Comparison of ENCODE assay signal across 26 cellular contexts in the genomic region with DNA sequence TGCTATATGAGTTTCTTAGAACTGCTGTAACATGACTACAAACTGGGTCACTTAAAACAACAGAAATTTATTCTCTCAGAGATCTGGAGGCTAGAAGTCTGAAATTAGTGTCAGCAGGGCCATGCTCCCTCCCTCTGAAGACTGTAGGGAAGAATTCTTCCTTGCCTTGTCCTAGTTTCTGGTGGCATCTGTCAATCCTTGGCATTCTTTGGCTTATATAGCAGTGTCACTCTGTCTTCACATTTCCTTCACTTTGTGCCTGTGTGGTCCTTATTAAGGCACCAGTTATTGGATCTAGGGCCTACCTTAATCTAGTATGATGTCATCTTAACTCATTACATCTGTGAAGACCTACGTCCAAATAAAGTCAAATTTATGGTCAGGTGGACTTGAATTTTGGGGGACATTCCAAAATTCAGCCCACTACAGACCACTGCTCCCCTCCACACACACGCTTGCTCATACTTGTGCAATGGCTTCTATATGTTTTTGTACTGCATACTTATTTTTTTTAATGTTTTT. TPM values are rescaled to one million over a fixed set of nuclear protein-coding genes. Genes with fewer than 3 reads are reported as not detected.
DNase-seq lines count a peak whose midpoint lies in the region; ATAC-seq and TF ChIP-seq lines count a peak whose summit lies in the region.
"Had no signal": no experiment of that assay in that cellular context is flagged by ENCODE, and none has a peak within 500 bp of the region (broad histone marks: within the 10 kb centered on the region; RNA-seq: fewer than 3 reads in every experiment).

No MANE protein-coding gene starts in this region.

- H3K27ac Mint-ChIP-seq in natural killer cell (peak overlapping the region; percentile 61 to 72), memory B cell (peak overlapping the region; percentile 79), type B pancreatic cell (peak overlapping the region; percentile 84)
- peak overlapping the region in 1 of 2 donors; percentile 42 for H3K27ac Mint-ChIP-seq in natural killer cell treated with Interleukin-12 subunit alpha and Interleukin-12 subunit beta and Interleukin-15 and Interleukin-18, amount 100 ng/mL, for 72 hours
- peak overlapping the region; percentile 0 for H3K27ac Mint-ChIP-seq in activated T-helper 2 cell treated with anti-CD3 and anti-CD28 coated beads, Interferon-gamma antibody, Interleukin-2, Interleukin-4, amounts not matched to agents 10 μg/mL and 5 μg/mL and 100 μg/mL, durations not matched to agents 14 hours and 24 hours and 36 hours

- peaks cover 68 to 78% of the 10 kb centered on the region in 2 donors for H3K4me1 Mint-ChIP-seq in natural killer cell
- H3K4me1 Mint-ChIP-seq in natural killer cell treated with Interleukin-12 subunit alpha and Interleukin-12 subunit beta and Interleukin-15 and Interleukin-18, amount 100 ng/mL, for 72 hours (ENCODE audit: low read depth in 2 of 2): peaks cover 44 to 57% of the 10 kb centered on the region in 2 donors
- peaks cover 34% of the 10 kb centered on the region for H3K4me1 Mint-ChIP-seq in activated T-helper 2 cell treated with anti-CD3 and anti-CD28 coated beads, Interferon-gamma antibody, Interleukin-2, Interleukin-4, amounts not matched to agents 10 μg/mL and 5 μg/mL and 100 μg/mL, durations not matched to agents 14 hours and 24 hours and 36 hours (ENCODE audit: low read depth)
- peaks cover 43% of the 10 kb centered on the region for H3K4me1 Mint-ChIP-seq in memory B cell
- peaks cover 39% of the 10 kb centered on the region for H3K4me1 Mint-ChIP-seq in type B pancreatic cell (ENCODE audit: unreplicated experiment)

- no peak overlapping the region for H3K4me3 ChIP-seq in gastrocnemius medialis
- H3K4me3 ChIP-seq: BLaER1 treated with 17β-estradiol and CSF1 and Interleukin-3, amounts not matched to agents 10 nM and 100 nM; esophagus squamous epithelium; sigmoid colon; suprapubic skin; uterus had no signal

- H3K27ac ChIP-seq in gastrocnemius medialis: peak overlapping the region in 1 of 4 donors; percentile 20
- H3K27ac ChIP-seq: BLaER1 treated with 17β-estradiol and CSF1 and Interleukin-3, amounts not matched to agents 10 nM and 100 nM; esophagus squamous epithelium; parathyroid adenoma; sigmoid colon; uterus had no signal

- in situ Hi-C loops in gastrocnemius medialis (cut with MboI; ENCODE audit: low sequenced_read_pairs in 4 of 4): loop anchor here in 1 of 4 donors (10.0 kb wide), 1 partner anchor 91 kb away; no protein-coding TSS in a partner anchor

- DNase-seq in natural killer cell (no peak), memory B cell (ENCODE audit: low spot score in 2 of 2) (no peak), type B pancreatic cell (ENCODE audit: extremely low spot score, unreplicated experiment) (no peak), gastrocnemius medialis (no peak), HK-2 (ENCODE audit: unreplicated experiment) (no peak)
- DNase-seq in natural killer cell treated with Interleukin-12 subunit alpha and Interleukin-12 subunit beta and Interleukin-15 and Interleukin-18, amount 100 ng/mL, for 72 hours (ENCODE audit: low spot score): no peak
- DNase-seq in activated T-helper 2 cell treated with anti-CD3 and anti-CD28 coated beads, Interferon-gamma antibody, Interleukin-2, Interleukin-4, amounts not matched to agents 10 μg/mL and 5 μg/mL and 100 μg/mL, durations not matched to agents 14 hours and 24 hours and 36 hours (ENCODE audit: low spot score): no peak
- DNase-seq: ACHN; activated naive CD4-positive, alpha-beta T cell treated with anti-CD3 and anti-CD28 coated beads, Interleukin-2, amount 50 U/mL, for 16 hours; activated T-cell treated with anti-CD3 and anti-CD28 coated beads, Interleukin-2, amount 50 U/mL, for 48 hours; effector CD8-positive, alpha-beta T cell; esophagus squamous epithelium; Kasumi-1; kidney glomerular epithelial cell; NCI-H187; NCI-H2227 treated with DMSO at 0.1 percent for 48 hours; NCI-H774; sigmoid colon; SK-N-SH; uterus had no signal

- ATAC-seq in natural killer cell (no peak), memory B cell (ENCODE audit: low read depth) (no peak), HG02973 (IDR thresholded peaks at IDR 0.05; ENCODE audit: unreplicated experiment) (no peak), gastrocnemius medialis (no peak)
- ATAC-seq in natural killer cell treated with Interleukin-12 subunit alpha and Interleukin-12 subunit beta and Interleukin-15 and Interleukin-18, amount 100 ng/mL, for 72 hours: no peak
- ATAC-seq: HCT116 had no signal

- intact Hi-C loops in natural killer cell (cut with micrococcal nuclease): no loop called here
- intact Hi-C loops in activated T-helper 2 cell treated with anti-CD3 and anti-CD28 coated beads, Interferon-gamma antibody, Interleukin-2, Interleukin-4, amounts not matched to agents 10 μg/mL and 5 μg/mL and 100 μg/mL, durations not matched to agents 14 hours and 24 hours and 36 hours (cut with micrococcal nuclease): no loop called here
- intact Hi-C loops in gastrocnemius medialis (cut with DNase I; ENCODE audit: low total_unique reads): no loop called here

- TF ChIP-seq POLR2A in gastrocnemius medialis (IDR thresholded peaks at IDR 0.05): no peak

- peaks cover 0 to 33% of the 10 kb centered on the region in 2 donors for H3K36me3 ChIP-seq in gastrocnemius medialis
- H3K36me3 ChIP-seq: uterus had no signal

- H3K9me3 Mint-ChIP-seq in natural killer cell (no peaks in the 10 kb centered on the region), memory B cell (no peaks in the 10 kb centered on the region), type B pancreatic cell (no peaks in the 10 kb centered on the region)
- H3K9me3 Mint-ChIP-seq in natural killer cell treated with Interleukin-12 subunit alpha and Interleukin-12 subunit beta and Interleukin-15 and Interleukin-18, amount 100 ng/mL, for 72 hours: no peaks in the 10 kb centered on the region
- H3K9me3 Mint-ChIP-seq in activated T-helper 2 cell treated with anti-CD3 and anti-CD28 coated beads, Interferon-gamma antibody, Interleukin-2, Interleukin-4, amounts not matched to agents 10 μg/mL and 5 μg/mL and 100 μg/mL, durations not matched to agents 14 hours and 24 hours and 36 hours: no peaks in the 10 kb centered on the region
- H3K9me3 Mint-ChIP-seq: T-helper 2 cell treated with Interferon-gamma antibody and Interleukin-4, amounts not matched to agents 5 μg/mL and 100 μg/mL, for 36 hours had no signal

- TF ChIP-seq CTCF in natural killer cell (IDR thresholded peaks at IDR 0.05) (no peak), type B pancreatic cell (conservative IDR thresholded peaks at IDR 0.05) (no peak), gastrocnemius medialis (IDR thresholded peaks at IDR 0.05 in 4 of 5, conservative IDR thresholded peaks at IDR 0.05 in 1 of 5) (no peak)

- H3K4me3 Mint-ChIP-seq in natural killer cell (no peak overlapping the region), memory B cell (peak overlapping the region; percentile 3), type B pancreatic cell (peak overlapping the region; percentile 10)
- no peak overlapping the region for H3K4me3 Mint-ChIP-seq in natural killer cell treated with Interleukin-12 subunit alpha and Interleukin-12 subunit beta and Interleukin-15 and Interleukin-18, amount 100 ng/mL, for 72 hours
- no peak overlapping the region for H3K4me3 Mint-ChIP-seq in activated T-helper 2 cell treated with anti-CD3 and anti-CD28 coated beads, Interferon-gamma antibody, Interleukin-2, Interleukin-4, amounts not matched to agents 10 μg/mL and 5 μg/mL and 100 μg/mL, durations not matched to agents 14 hours and 24 hours and 36 hours (ENCODE audit: low read depth)
- H3K4me3 Mint-ChIP-seq: T-helper 2 cell treated with Interferon-gamma antibody and Interleukin-4, amounts not matched to agents 5 μg/mL and 100 μg/mL, for 36 hours had no signal

- H3K9me3 ChIP-seq in gastrocnemius medialis: no peaks in the 10 kb centered on the region
- H3K9me3 ChIP-seq: BLaER1 treated with 17β-estradiol and CSF1 and Interleukin-3, amounts not matched to agents 10 nM and 100 nM; esophagus squamous epithelium; sigmoid colon; SK-N-SH; suprapubic skin; uterus had no signal

- no peaks in the 10 kb centered on the region for H3K27me3 Mint-ChIP-seq in natural killer cell (ENCODE audit: low read depth in 2 of 2)
- no peaks in the 10 kb centered on the region for H3K27me3 Mint-ChIP-seq in natural killer cell treated with Interleukin-12 subunit alpha and Interleukin-12 subunit beta and Interleukin-15 and Interleukin-18, amount 100 ng/mL, for 72 hours
- H3K27me3 Mint-ChIP-seq in activated T-helper 2 cell treated with anti-CD3 and anti-CD28 coated beads, Interferon-gamma antibody, Interleukin-2, Interleukin-4, amounts not matched to agents 10 μg/mL and 5 μg/mL and 100 μg/mL, durations not matched to agents 14 hours and 24 hours and 36 hours (ENCODE audit: low read depth): no peaks in the 10 kb centered on the region
- H3K27me3 Mint-ChIP-seq in memory B cell: no peaks in the 10 kb centered on the region
- no peaks in the 10 kb centered on the region for H3K27me3 Mint-ChIP-seq in type B pancreatic cell

- H3K36me3 Mint-ChIP-seq in natural killer cell (no peaks in the 10 kb centered on the region), memory B cell (peaks cover 14% of the 10 kb centered on the region), type B pancreatic cell (peaks cover 18% of the 10 kb centered on the region)
- peaks cover under 1% of the 10 kb centered on the region for H3K36me3 Mint-ChIP-seq in natural killer cell treated with Interleukin-12 subunit alpha and Interleukin-12 subunit beta and Interleukin-15 and Interleukin-18, amount 100 ng/mL, for 72 hours
- peaks cover 54% of the 10 kb centered on the region for H3K36me3 Mint-ChIP-seq in activated T-helper 2 cell treated with anti-CD3 and anti-CD28 coated beads, Interferon-gamma antibody, Interleukin-2, Interleukin-4, amounts not matched to agents 10 μg/mL and 5 μg/mL and 100 μg/mL, durations not matched to agents 14 hours and 24 hours and 36 hours (ENCODE audit: low read depth)

- peaks cover 51 to 59% of the 10 kb centered on the region in 2 donors for H3K4me1 ChIP-seq in gastrocnemius medialis

- no peaks in the 10 kb centered on the region for H3K27me3 ChIP-seq in gastrocnemius medialis
- H3K27me3 ChIP-seq: BLaER1 treated with 17β-estradiol and CSF1 and Interleukin-3, amounts not matched to agents 10 nM and 100 nM; esophagus squamous epithelium; sigmoid colon; suprapubic skin; uterus had no signal

RNA-seq across cellular contexts. Expression of a gene that starts 7.6 kb away (rescaled TPM):
- total RNA-seq in natural killer cell (100 to 1,000 TPM in 2 of 3 donors, 10 to 100 TPM in 1; 92.5 to 115 (median 106) TPM), type B pancreatic cell (ENCODE audit: low replicate concordance) (56.5 and 67.2 TPM in 2 replicates), gastrocnemius medialis (10 to 100 TPM; 56.3 to 68.9 (median 63.0) TPM)
- total RNA-seq in natural killer cell treated with Interleukin-12 subunit alpha and Interleukin-12 subunit beta and Interleukin-15 and Interleukin-18, amount 100 ng/mL, for 72 hours: 10 to 100 TPM; 79.4 to 83.0 TPM
- total RNA-seq in activated T-helper 2 cell treated with anti-CD3 and anti-CD28 coated beads, Interferon-gamma antibody, Interleukin-2, Interleukin-4, amounts not matched to agents 10 μg/mL and 5 μg/mL and 100 μg/mL, durations not matched to agents 14 hours and 24 hours and 36 hours: 93.6 and 94.5 TPM in 2 replicates

Comparison
In these comparisons a context has a peak if more than half of its experiments do, and no peak if none do; other contexts are left out.
1. H3K4me3 Mint-ChIP-seq: peak in memory B cell (single experiment) and type B pancreatic cell (single experiment); none in natural killer cell (single experiment), natural killer cell treated with Interleukin-12 subunit alpha and Interleukin-12 subunit beta and Interleukin-15 and Interleukin-18, amount 100 ng/mL, for 72 hours (single experiment) and activated T-helper 2 cell treated with anti-CD3 and anti-CD28 coated beads, Interferon-gamma antibody, Interleukin-2, Interleukin-4, amounts not matched to agents 10 μg/mL and 5 μg/mL and 100 μg/mL, durations not matched to agents 14 hours and 24 hours and 36 hours (single experiment).